1 cellular context compared by ENCODE assay signal in the genomic region with DNA sequence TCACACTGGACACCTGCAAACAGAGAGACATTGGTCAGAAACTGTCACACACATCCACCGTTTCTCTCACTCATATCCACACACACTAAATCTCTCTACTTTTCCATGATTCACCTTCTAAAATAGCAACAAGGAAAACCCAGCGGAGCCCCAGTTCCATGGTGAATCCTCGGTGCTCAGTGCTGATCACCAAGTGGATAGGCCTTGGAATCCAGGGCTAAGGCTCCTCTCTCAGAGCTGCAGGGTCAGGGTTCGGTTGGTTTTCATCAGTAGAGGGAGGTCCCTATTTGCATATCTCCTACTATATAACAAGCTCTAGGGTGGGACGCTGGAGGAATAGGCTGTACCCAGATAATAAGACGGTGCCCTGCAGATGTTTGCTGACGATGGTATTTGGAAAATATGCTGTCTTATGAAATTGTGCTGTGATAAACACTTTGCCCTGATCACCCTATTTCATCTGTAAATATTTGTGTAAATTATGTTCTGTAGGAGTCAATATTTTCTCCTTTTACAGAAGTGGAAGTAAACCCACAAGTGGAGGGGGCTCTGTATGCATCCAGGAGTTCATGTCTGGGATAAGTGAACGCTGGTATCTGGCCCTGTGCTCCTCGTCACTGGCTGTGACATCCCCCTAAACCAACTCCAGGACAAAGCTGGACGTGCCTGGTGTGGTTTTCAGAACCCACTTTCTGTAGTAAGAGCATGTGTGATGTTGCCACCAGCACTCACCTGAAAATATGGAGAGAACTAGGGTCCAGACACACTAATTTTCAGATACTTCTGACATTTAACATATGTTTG.
A peak's percentile ranks its signal among the peaks of the same experiment; 100 is the strongest.
TF ChIP-seq lines count a peak whose summit lies in the region.

No MANE protein-coding gene starts in this region.

TF ChIP-seq in GM12878, 131 proteins besides CTCF, POLR2A, EP300 and RAD21:
- TF ChIP-seq CBFB (IDR thresholded peaks at IDR 0.05; ENCODE audit: low read depth) (peak; percentile 84), POLR2AphosphoS5 (IDR thresholded peaks at IDR 0.05; ENCODE audit: low read length) (peak; percentile 83), ZBTB4 (CRISPR knock-in tag; IDR thresholded peaks at IDR 0.05) (no peak), RELA (IDR thresholded peaks at IDR 0.05; ENCODE audit: borderline replicate concordance, partially characterized antibody) (no peak), BCL3 (IDR thresholded peaks at IDR 0.05; ENCODE audit: borderline replicate concordance, insufficient read depth, low read depth, low read length, poor library complexity, severe bottlenecking) (peak; percentile 12), YY1 (IDR thresholded peaks at IDR 0.05; ENCODE audit: low read depth, low read length) (no peak), TAF1 (IDR thresholded peaks at IDR 0.05; ENCODE audit: borderline replicate concordance, low read depth, low read length) (peak; percentile 79; the same call in 1 of the 2 replicates), SUZ12 (IDR thresholded peaks at IDR 0.05; ENCODE audit: unreplicated experiment) (no peak), HCFC1 (IDR thresholded peaks at IDR 0.05; ENCODE audit: low read length) (no peak), MTA3 (IDR thresholded peaks at IDR 0.05; ENCODE audit: borderline replicate concordance, low read length) (peak; percentile 100), SMARCA5 (IDR thresholded peaks at IDR 0.05) (no peak), NFIC (IDR thresholded peaks at IDR 0.05; ENCODE audit: low read depth, low read length) (no peak; the same call in 1 of the 2 replicates), SMAD5 (IDR thresholded peaks at IDR 0.05; ENCODE audit: low read depth) (peak; percentile 97), CREM (IDR thresholded peaks at IDR 0.05; ENCODE audit: low read depth) (peak; percentile 82), PML (IDR thresholded peaks at IDR 0.05; ENCODE audit: low read length) (peak; percentile 99), RUNX3 (IDR thresholded peaks at IDR 0.05; ENCODE audit: low read length) (peak; percentile 50), MXI1 (IDR thresholded peaks at IDR 0.05; ENCODE audit: low read depth, low read length) (no peak), ZNF24 (IDR thresholded peaks at IDR 0.05) (no peak), ZBED1 (IDR thresholded peaks at IDR 0.05; ENCODE audit: borderline replicate concordance) (peak; percentile 97), TCF12 (IDR thresholded peaks at IDR 0.05; ENCODE audit: low read depth, low read length) (no peak), ASH2L (IDR thresholded peaks at IDR 0.05; ENCODE audit: borderline replicate concordance, low read depth) (no peak), MYC (IDR thresholded peaks at IDR 0.05; ENCODE audit: insufficient read depth, insufficient read length, insufficient replicate concordance, low read length, severe bottlenecking) (no peak), KDM1A (IDR thresholded peaks at IDR 0.05; ENCODE audit: borderline replicate concordance) (no peak), IRF5 (IDR thresholded peaks at IDR 0.05; ENCODE audit: borderline replicate concordance) (no peak), BCL11A (IDR thresholded peaks at IDR 0.05; ENCODE audit: low read depth, low read length) (no peak), POLR2AphosphoS2 (IDR thresholded peaks at IDR 0.05; ENCODE audit: low read depth, low read length) (peak; percentile 70; the same call in 1 of the 2 replicates), POU2F2 (IDR thresholded peaks at IDR 0.05; ENCODE audit: borderline replicate concordance, low read depth, low read length) (peak; percentile 74; the same call in 1 of the 3 replicates)
- TF ChIP-seq, protein P1, sequence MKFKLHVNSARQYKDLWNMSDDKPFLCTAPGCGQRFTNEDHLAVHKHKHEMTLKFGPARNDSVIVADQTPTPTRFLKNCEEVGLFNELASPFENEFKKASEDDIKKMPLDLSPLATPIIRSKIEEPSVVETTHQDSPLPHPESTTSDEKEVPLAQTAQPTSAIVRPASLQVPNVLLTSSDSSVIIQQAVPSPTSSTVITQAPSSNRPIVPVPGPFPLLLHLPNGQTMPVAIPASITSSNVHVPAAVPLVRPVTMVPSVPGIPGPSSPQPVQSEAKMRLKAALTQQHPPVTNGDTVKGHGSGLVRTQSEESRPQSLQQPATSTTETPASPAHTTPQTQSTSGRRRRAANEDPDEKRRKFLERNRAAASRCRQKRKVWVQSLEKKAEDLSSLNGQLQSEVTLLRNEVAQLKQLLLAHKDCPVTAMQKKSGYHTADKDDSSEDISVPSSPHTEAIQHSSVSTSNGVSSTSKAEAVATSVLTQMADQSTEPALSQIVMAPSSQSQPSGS (IDR thresholded peaks at IDR 0.05; ENCODE audit: low read length), result 0 out of 2 replicates have a peak, but pooled peaks have one; percentile 11
- TF ChIP-seq, protein P2, sequence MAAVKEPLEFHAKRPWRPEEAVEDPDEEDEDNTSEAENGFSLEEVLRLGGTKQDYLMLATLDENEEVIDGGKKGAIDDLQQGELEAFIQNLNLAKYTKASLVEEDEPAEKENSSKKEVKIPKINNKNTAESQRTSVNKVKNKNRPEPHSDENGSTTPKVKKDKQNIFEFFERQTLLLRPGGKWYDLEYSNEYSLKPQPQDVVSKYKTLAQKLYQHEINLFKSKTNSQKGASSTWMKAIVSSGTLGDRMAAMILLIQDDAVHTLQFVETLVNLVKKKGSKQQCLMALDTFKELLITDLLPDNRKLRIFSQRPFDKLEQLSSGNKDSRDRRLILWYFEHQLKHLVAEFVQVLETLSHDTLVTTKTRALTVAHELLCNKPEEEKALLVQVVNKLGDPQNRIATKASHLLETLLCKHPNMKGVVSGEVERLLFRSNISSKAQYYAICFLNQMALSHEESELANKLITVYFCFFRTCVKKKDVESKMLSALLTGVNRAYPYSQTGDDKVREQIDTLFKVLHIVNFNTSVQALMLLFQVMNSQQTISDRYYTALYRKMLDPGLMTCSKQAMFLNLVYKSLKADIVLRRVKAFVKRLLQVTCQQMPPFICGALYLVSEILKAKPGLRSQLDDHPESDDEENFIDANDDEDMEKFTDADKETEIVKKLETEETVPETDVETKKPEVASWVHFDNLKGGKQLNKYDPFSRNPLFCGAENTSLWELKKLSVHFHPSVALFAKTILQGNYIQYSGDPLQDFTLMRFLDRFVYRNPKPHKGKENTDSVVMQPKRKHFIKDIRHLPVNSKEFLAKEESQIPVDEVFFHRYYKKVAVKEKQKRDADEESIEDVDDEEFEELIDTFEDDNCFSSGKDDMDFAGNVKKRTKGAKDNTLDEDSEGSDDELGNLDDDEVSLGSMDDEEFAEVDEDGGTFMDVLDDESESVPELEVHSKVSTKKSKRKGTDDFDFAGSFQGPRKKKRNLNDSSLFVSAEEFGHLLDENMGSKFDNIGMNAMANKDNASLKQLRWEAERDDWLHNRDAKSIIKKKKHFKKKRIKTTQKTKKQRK (IDR thresholded peaks at IDR 0.05; ENCODE audit: low read depth, low read length), result no peak
